In the genomic region with DNA sequence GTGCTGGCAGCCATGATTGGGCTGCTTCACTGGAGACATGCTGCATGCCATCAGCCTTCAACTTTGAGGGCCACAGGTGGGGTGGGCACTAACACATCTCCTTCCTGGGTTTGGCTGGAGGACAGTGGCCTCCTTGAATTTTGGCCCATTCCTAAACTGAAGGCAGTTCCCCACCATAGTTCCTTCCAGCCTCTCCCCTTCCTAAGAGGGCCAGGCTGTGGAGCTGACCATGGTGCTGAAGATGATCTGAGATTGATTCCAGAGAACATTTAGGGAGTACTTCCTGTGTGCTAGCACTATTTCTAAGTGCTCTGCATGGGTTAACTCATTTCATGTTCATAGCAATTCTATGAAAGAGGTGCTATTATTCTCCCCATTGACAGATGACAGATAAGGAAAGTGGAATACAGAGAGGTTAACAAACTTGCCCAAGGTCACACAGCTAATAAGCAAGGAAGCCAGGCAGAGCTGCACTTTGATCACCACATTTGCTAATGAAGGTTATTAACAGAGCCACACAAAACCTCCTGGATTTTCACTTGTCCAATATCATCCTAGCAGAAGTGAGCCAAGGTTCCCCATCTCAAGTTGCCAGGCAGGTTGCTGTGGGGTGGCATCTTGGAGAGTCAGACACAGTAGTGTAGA, we compare ENCODE assay signal across 10 cellular contexts.
DNase-seq lines count a peak whose midpoint lies in the region; ATAC-seq and TF ChIP-seq lines count a peak whose summit lies in the region.
"Had no signal": no experiment of that assay in that cellular context is flagged by ENCODE, and none has a peak within 500 bp of the region (broad histone marks: within the 10 kb centered on the region; RNA-seq: fewer than 3 reads in every experiment).

No MANE protein-coding gene starts in this region.

- no peaks in the 10 kb centered on the region for H3K27me3 ChIP-seq in left lung

- TF ChIP-seq CTCF in GM10248 (IDR thresholded peaks at IDR 0.05; ENCODE audit: control extremely low read depth, extremely low read depth, low read depth, missing control alignments): no peak
- no peak for TF ChIP-seq CTCF in left lung (IDR thresholded peaks at IDR 0.05)

- POLR2A ChIA-PET in GM10248 (lab: Yijun Ruan, JAX): no interaction called here

- no peaks in the 10 kb centered on the region for H3K4me1 ChIP-seq in left lung

- ATAC-seq in left lung (peak; percentile 66), GM19463 (IDR thresholded peaks at IDR 0.05; ENCODE audit: unreplicated experiment) (no peak)

- H3K27ac ChIP-seq in left lung: no peak overlapping the region

- intact Hi-C loops in left lung (cut with DNase I): no loop called here
- intact Hi-C loops in cardiac septum (cut with DNase I): no loop called here

- no peaks in the 10 kb centered on the region for H3K9me3 ChIP-seq in left lung

- DNase-seq in GM10248 (ENCODE audit: extremely low spot score): peak; percentile 25
- peak; percentile 43 for DNase-seq in M059J (ENCODE audit: low read depth)
- peak; percentile 79 for DNase-seq in astrocyte of the hippocampus (ENCODE audit: low read depth, low spot score)
- DNase-seq in left lung: no peak
- no peak for DNase-seq in NCI-H524 (lab: John Stamatoyannopoulos, UW)
- DNase-seq in cardiac septum (ENCODE audit: low spot score): no peak
- DNase-seq in NCI-H446 (lab: John Stamatoyannopoulos, UW): no peak
- DNase-seq: activated effector memory CD4-positive, alpha-beta T cell treated with anti-CD3 and anti-CD28 coated beads, Interleukin-2, amount 50 U/mL, for 16 hours; NCI-H1417 had no signal

- H3K4me3 ChIP-seq in left lung: no peak overlapping the region

- CTCF ChIA-PET in GM10248 (lab: Yijun Ruan, JAX): no interaction called here

- H3K36me3 ChIP-seq in left lung: no peaks in the 10 kb centered on the region

Comparison
In these comparisons a context has a peak if more than half of its experiments do, and no peak if none do; other contexts are left out.
1. DNase-seq: peak in GM10248 (single experiment), M059J (single experiment) and astrocyte of the hippocampus (single experiment); none in left lung (0 of 2), NCI-H524 (0 of 2), cardiac septum (single experiment) and NCI-H446 (0 of 2).